In genomic region chrX:15758140-15758539, GRCh38 we compare ENCODE assay signal across 17 cellular contexts. TPM values are rescaled to one million over a fixed set of nuclear protein-coding genes. Genes with fewer than 3 reads are reported as not detected.
DNase-seq lines count a peak whose midpoint lies in the region; ATAC-seq and TF ChIP-seq lines count a peak whose summit lies in the region.
"Had no signal": no experiment of that assay in that cellular context is flagged by ENCODE, and none has a peak within 500 bp of the region (broad histone marks: within the 10 kb centered on the region; RNA-seq: fewer than 3 reads in every experiment).

No MANE protein-coding gene starts in this region.

- H3K27ac Mint-ChIP-seq in activated naive CD4-positive, alpha-beta T cell treated with anti-CD3 and anti-CD28 coated beads, Interleukin-2, amount 50 U/mL, for 24 hours, result peak overlapping the region; percentile 94
- H3K27ac Mint-ChIP-seq in activated naive CD4-positive, alpha-beta T cell treated with anti-CD3 and anti-CD28 coated beads, Interleukin-2, amount 50 U/mL, for 72 hours, result no peak overlapping the region
- peak overlapping the region; percentile 57 for H3K27ac Mint-ChIP-seq in dendritic cell treated with granulocyte-macrophage colony-stimulating factor and Interleukin-4, amounts not matched to agents 40 ng/mL and 50 ng/mL, for 4 days
- H3K27ac Mint-ChIP-seq: T-helper 1 cell treated with Interleukin-12 subunit alpha and Interleukin-12 subunit beta and Interleukin-4 antibody, amounts not matched to agents 30 μg/mL and 1 μg/mL, for 36 hours had no signal

- H3K9me3 Mint-ChIP-seq in activated naive CD4-positive, alpha-beta T cell treated with anti-CD3 and anti-CD28 coated beads, Interleukin-2, amount 50 U/mL, for 24 hours, result no peaks in the 10 kb centered on the region
- no peaks in the 10 kb centered on the region for H3K9me3 Mint-ChIP-seq in activated naive CD4-positive, alpha-beta T cell treated with anti-CD3 and anti-CD28 coated beads, Interleukin-2, amount 50 U/mL, for 72 hours
- no peaks in the 10 kb centered on the region for H3K9me3 Mint-ChIP-seq in dendritic cell treated with granulocyte-macrophage colony-stimulating factor and Interleukin-4, amounts not matched to agents 40 ng/mL and 50 ng/mL, for 4 days
- H3K9me3 Mint-ChIP-seq: nephron progenitor cell; T-helper 1 cell treated with Interleukin-12 subunit alpha and Interleukin-12 subunit beta and Interleukin-4 antibody, amounts not matched to agents 30 μg/mL and 1 μg/mL, for 36 hours had no signal

- H3K27me3 ChIP-seq in WERI-Rb-1 (ENCODE audit: insufficient read depth, low read depth, severe bottlenecking) (no peaks in the 10 kb centered on the region), sigmoid colon (no peaks in the 10 kb centered on the region)

- WGBS in sigmoid colon, 2 donors, result 65 to 73% methylated on average over 4 of the region's 4 CpGs

- H3K4me1 Mint-ChIP-seq in activated naive CD4-positive, alpha-beta T cell treated with anti-CD3 and anti-CD28 coated beads, Interleukin-2, amount 50 U/mL, for 24 hours, result peaks cover 62% of the 10 kb centered on the region
- peaks cover 6% of the 10 kb centered on the region for H3K4me1 Mint-ChIP-seq in dendritic cell treated with granulocyte-macrophage colony-stimulating factor and Interleukin-4, amounts not matched to agents 40 ng/mL and 50 ng/mL, for 4 days (ENCODE audit: low read depth)

- H3K4me1 ChIP-seq in sigmoid colon, result no peaks in the 10 kb centered on the region

- no peak for TF ChIP-seq EP300 in sigmoid colon (IDR thresholded peaks at IDR 0.05)

- no peaks in the 10 kb centered on the region for H3K36me3 ChIP-seq in WERI-Rb-1
- H3K36me3 ChIP-seq in sigmoid colon, result no peaks in the 10 kb centered on the region

- H3K4me3 Mint-ChIP-seq in activated naive CD4-positive, alpha-beta T cell treated with anti-CD3 and anti-CD28 coated beads, Interleukin-2, amount 50 U/mL, for 24 hours, result peak overlapping the region; percentile 43
- no peak overlapping the region for H3K4me3 Mint-ChIP-seq in dendritic cell treated with granulocyte-macrophage colony-stimulating factor and Interleukin-4, amounts not matched to agents 40 ng/mL and 50 ng/mL, for 4 days
- H3K4me3 Mint-ChIP-seq: nephron progenitor cell; T-helper 1 cell treated with Interleukin-12 subunit alpha and Interleukin-12 subunit beta and Interleukin-4 antibody, amounts not matched to agents 30 μg/mL and 1 μg/mL, for 36 hours had no signal

- TF ChIP-seq POLR2A in sigmoid colon (IDR thresholded peaks at IDR 0.05), result no peak

- H3K27ac ChIP-seq in WERI-Rb-1 (no peak overlapping the region), sigmoid colon (no peak overlapping the region)

- peak; percentile 8; the same call in 1 of the 2 replicates for TF ChIP-seq CTCF in WERI-Rb-1 (IDR thresholded peaks at IDR 0.05; ENCODE audit: low read depth, low read length)
- TF ChIP-seq CTCF in sigmoid colon (IDR thresholded peaks at IDR 0.05), result no peak

- ATAC-seq in activated naive CD4-positive, alpha-beta T cell treated with anti-CD3 and anti-CD28 coated beads, Interleukin-2, amount 50 U/mL, for 72 hours, result no peak
- no peak for ATAC-seq in HG02678 (IDR thresholded peaks at IDR 0.05; ENCODE audit: unreplicated experiment)
- ATAC-seq: K562 had no signal

- H3K27me3 Mint-ChIP-seq in activated naive CD4-positive, alpha-beta T cell treated with anti-CD3 and anti-CD28 coated beads, Interleukin-2, amount 50 U/mL, for 24 hours, result no peaks in the 10 kb centered on the region
- H3K27me3 Mint-ChIP-seq in dendritic cell treated with granulocyte-macrophage colony-stimulating factor and Interleukin-4, amounts not matched to agents 40 ng/mL and 50 ng/mL, for 4 days, result no peaks in the 10 kb centered on the region

- intact Hi-C loops in dendritic cell treated with granulocyte-macrophage colony-stimulating factor and Interleukin-4, amounts not matched to agents 40 ng/mL and 50 ng/mL, for 4 days (cut with micrococcal nuclease), result no loop called here
- intact Hi-C loops in sigmoid colon (cut with DNase I), result no loop called here

- H3K36me3 Mint-ChIP-seq in activated naive CD4-positive, alpha-beta T cell treated with anti-CD3 and anti-CD28 coated beads, Interleukin-2, amount 50 U/mL, for 24 hours, result peaks cover 6% of the 10 kb centered on the region
- peaks cover 0 to 4% of the 10 kb centered on the region in 2 donors for H3K36me3 Mint-ChIP-seq in activated naive CD4-positive, alpha-beta T cell treated with anti-CD3 and anti-CD28 coated beads, Interleukin-2, amount 50 U/mL, for 72 hours
- peaks cover 6% of the 10 kb centered on the region for H3K36me3 Mint-ChIP-seq in dendritic cell treated with granulocyte-macrophage colony-stimulating factor and Interleukin-4, amounts not matched to agents 40 ng/mL and 50 ng/mL, for 4 days (ENCODE audit: low read depth)

- no peak for DNase-seq in activated naive CD4-positive, alpha-beta T cell treated with anti-CD3 and anti-CD28 coated beads, Interleukin-2, amount 50 U/mL, for 72 hours (ENCODE audit: low spot score in 2 of 2)
- DNase-seq in WERI-Rb-1 (no peak), sigmoid colon (no peak), NCI-H146 treated with DMSO at 0.1 percent for 48 hours (lab: John Stamatoyannopoulos, UW; ENCODE audit: unreplicated experiment) (no peak)
- DNase-seq: activated effector memory CD4-positive, alpha-beta T cell treated with anti-CD3 and anti-CD28 coated beads, Interleukin-2, amount 50 U/mL, for 16 hours; DND-41; NCI-H1694; NCI-H526 treated with DMSO at 0.1 percent for 48 hours; nephron progenitor cell; OCI-M1; posterior cingulate gyrus; SHP77 treated with DMSO at 0.1 percent for 48 hours had no signal

- H3K9me3 ChIP-seq in WERI-Rb-1 (ENCODE audit: severe bottlenecking) (no peaks in the 10 kb centered on the region), sigmoid colon (no peaks in the 10 kb centered on the region)

- H3K4me3 ChIP-seq in WERI-Rb-1 (ENCODE audit: low read depth, low read length) (no peak overlapping the region), sigmoid colon (no peak overlapping the region)
- H3K4me3 ChIP-seq: K562 had no signal

RNA-seq across cellular contexts. Expression of gene CA5B, which starts 20.1 kb away (rescaled TPM):
- 10 to 100 TPM; 12.4 to 15.4 TPM for total RNA-seq in activated naive CD4-positive, alpha-beta T cell treated with anti-CD3 and anti-CD28 coated beads, Interleukin-2, amount 50 U/mL, for 72 hours
- 1 to 10 TPM; 3.9 to 8.6 (median 7.1) TPM for total RNA-seq in sigmoid colon
- 1 to 10 TPM in 2 of 3 donors, under 1 TPM in 1; 0.46 to 3.4 (median 1.8) TPM for polyA plus RNA-seq in sigmoid colon

RNA-seq across cellular contexts. Expression of gene ZRSR2, which starts 32.1 kb away (rescaled TPM):
- 10 to 100 TPM; 12.3 to 16.9 TPM for total RNA-seq in activated naive CD4-positive, alpha-beta T cell treated with anti-CD3 and anti-CD28 coated beads, Interleukin-2, amount 50 U/mL, for 72 hours
- total RNA-seq in sigmoid colon, result 10 to 100 TPM in 2 of 4 donors, 1 to 10 TPM in 2; 6.8 to 13.8 (median 11.8) TPM
- 10 to 100 TPM in 2 of 3 donors, 1 to 10 TPM in 1; 8.6 to 15.6 (median 12.6) TPM for polyA plus RNA-seq in sigmoid colon

Comparison
In these comparisons a context has a peak if more than half of its experiments do, and no peak if none do; other contexts are left out.
1. H3K27ac Mint-ChIP-seq: peak in activated naive CD4-positive, alpha-beta T cell treated with anti-CD3 and anti-CD28 coated beads, Interleukin-2, amount 50 U/mL, for 24 hours (single experiment) and dendritic cell treated with granulocyte-macrophage colony-stimulating factor and Interleukin-4, amounts not matched to agents 40 ng/mL and 50 ng/mL, for 4 days (single experiment); none in activated naive CD4-positive, alpha-beta T cell treated with anti-CD3 and anti-CD28 coated beads, Interleukin-2, amount 50 U/mL, for 72 hours (0 of 2).